In the genomic region with DNA sequence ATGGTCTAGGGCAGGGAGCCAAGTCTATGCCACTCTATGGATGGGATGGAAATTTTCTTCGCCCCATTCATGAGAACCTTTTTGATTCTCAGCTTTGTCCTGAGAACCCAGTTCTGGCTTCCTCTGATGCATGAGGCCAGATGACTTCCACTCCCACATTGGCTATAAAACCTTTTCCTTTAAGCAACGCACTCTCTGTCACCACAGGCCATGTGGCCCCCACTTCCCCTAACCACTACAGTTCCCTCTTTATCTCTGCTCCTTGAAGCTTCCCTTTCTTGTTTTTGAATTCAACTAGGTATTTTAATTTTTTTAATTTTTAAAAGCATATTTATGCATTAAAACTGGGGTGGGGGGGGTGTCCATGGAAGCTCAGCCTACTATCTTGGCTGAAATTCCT, we compare ENCODE assay signal across 19 cellular contexts.
DNase-seq lines count a peak whose midpoint lies in the region; ATAC-seq lines count a peak whose summit lies in the region.
"Had no signal": no experiment of that assay in that cellular context is flagged by ENCODE, and none has a peak within 500 bp of the region (broad histone marks: within the 10 kb centered on the region; RNA-seq: fewer than 3 reads in every experiment).

No MANE protein-coding gene starts in this region.

- peak; percentile 73 for DNase-seq in Ammon's horn (ENCODE audit: low spot score)
- peak; percentile 66 for DNase-seq in KG1 (lab: John Stamatoyannopoulos, UW)
- peak; percentile 92 for DNase-seq in SKM-1 (lab: John Stamatoyannopoulos, UW; ENCODE audit: unreplicated experiment)
- no peak for DNase-seq in left lobe of liver (ENCODE audit: low spot score)
- no peak for DNase-seq in NCI-H1417 treated with DMSO at 0.1 percent for 48 hours (lab: John Stamatoyannopoulos, UW)
- no peak for DNase-seq in T-helper 9 cell
- DNase-seq: ACHN; activated CD4-positive, alpha-beta T cell treated with anti-CD3 and anti-CD28 coated beads for 4 hours; activated T-cell treated with anti-CD3 and anti-CD28 coated beads, Interleukin-2, amount 50 U/mL, for 72 hours; CD4-positive, alpha-beta T cell; mesenchymal stem cell; naive B cell; NCI-H2171 treated with DMSO at 0.1 percent for 48 hours; NCI-H774; stimulated activated naive B cell treated with anti-CD40 and anti-IgM and Interleukin-4, amounts not matched to agents 10 μg/mL and 1 μg/mL and 100 μg/mL, for 72 hours had no signal

- ATAC-seq in left lobe of liver = peak; percentile 28
- no peak for ATAC-seq in HG02571 (IDR thresholded peaks at IDR 0.05; ENCODE audit: unreplicated experiment)
- no peak for ATAC-seq in HG02885 (IDR thresholded peaks at IDR 0.05; ENCODE audit: poor library complexity, unreplicated experiment)
- ATAC-seq: activated T-cell treated with anti-CD3 and anti-CD28 coated beads, Interleukin-2, amount 50 U/mL, for 72 hours; GM12878; SK-N-SH treated with all-trans-retinoic acid at 6 μM for 48 hours; stimulated activated naive B cell treated with anti-CD40 and anti-IgM and Interleukin-4, amounts not matched to agents 10 μg/mL and 1 μg/mL and 100 μg/mL, for 72 hours had no signal

Comparison
In these comparisons a context has a peak if more than half of its experiments do, and no peak if none do; other contexts are left out.
1. DNase-seq: peak in Ammon's horn (single experiment), KG1 (single experiment) and SKM-1 (single experiment); none in left lobe of liver (single experiment), NCI-H1417 treated with DMSO at 0.1 percent for 48 hours (single experiment) and T-helper 9 cell (single experiment).